In the genomic region with DNA sequence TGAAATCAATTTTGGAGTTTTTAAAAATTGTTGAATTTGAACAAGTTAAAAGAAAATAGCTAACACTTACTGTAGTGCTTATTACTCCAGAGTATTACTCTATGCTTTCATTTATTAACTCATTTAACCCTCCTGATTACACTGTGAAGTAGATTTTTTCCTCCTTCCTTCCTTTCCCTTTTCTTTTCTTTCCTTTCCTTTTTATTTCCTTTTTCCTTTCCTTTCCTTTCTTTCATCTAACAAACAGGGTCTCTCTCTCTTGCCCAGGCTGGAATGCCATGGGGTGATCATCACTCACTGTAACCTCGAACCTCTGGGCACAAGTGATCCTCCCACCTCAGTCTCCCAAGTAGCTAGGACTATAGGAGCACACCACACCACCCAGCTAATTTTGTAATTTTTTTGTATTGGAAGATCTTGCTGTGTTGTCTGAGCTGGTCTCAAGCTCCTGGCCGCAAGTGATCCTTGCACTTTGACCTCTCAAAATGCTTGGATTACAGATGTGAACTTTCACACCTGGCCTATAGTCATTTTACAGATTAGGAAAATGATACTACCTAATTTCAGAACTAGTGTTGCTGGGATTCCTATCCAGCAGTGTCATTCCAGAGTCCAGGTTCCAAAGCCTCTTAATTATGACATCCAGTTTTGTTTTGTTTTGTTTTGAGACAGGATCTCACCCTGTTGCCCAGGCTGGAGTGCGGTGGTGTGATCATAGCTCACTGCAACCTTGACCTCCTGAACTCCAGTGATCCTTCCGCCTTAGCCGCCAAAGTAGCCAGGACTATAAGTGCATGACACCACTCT, we compare ENCODE assay signal across 15 cellular contexts. TPM values are rescaled to one million over a fixed set of nuclear protein-coding genes. Genes with fewer than 3 reads are reported as not detected.
DNase-seq lines count a peak whose midpoint lies in the region; ATAC-seq and TF ChIP-seq lines count a peak whose summit lies in the region.
"Had no signal": no experiment of that assay in that cellular context is flagged by ENCODE, and none has a peak within 500 bp of the region (broad histone marks: within the 10 kb centered on the region; RNA-seq: fewer than 3 reads in every experiment).

No MANE protein-coding gene starts in this region.

- no peak overlapping the region for H3K4me2 ChIP-seq in neural progenitor cell

- no peak overlapping the region for H3K4me3 Mint-ChIP-seq in CD8-positive, alpha-beta T cell
- H3K4me3 Mint-ChIP-seq in IgD-negative memory B cell = no peak overlapping the region
- H3K4me3 Mint-ChIP-seq in effector memory CD8-positive, alpha-beta T cell = no peak overlapping the region
- no peak overlapping the region for H3K4me3 Mint-ChIP-seq in neural progenitor cell
- H3K4me3 Mint-ChIP-seq: activated B cell treated with CpG ODN at 0.5 μM for 24 hours; activated CD8-positive, alpha-beta memory T cell treated with anti-CD3 and anti-CD28 coated beads, Interleukin-2, amount 10 ng/mL, durations not matched to agents 7 days and 5 days had no signal

- ATAC-seq in CD8-positive, alpha-beta T cell = no peak
- no peak for ATAC-seq in effector memory CD8-positive, alpha-beta T cell (replicated peaks)
- ATAC-seq: activated CD8-positive, alpha-beta memory T cell treated with anti-CD3 and anti-CD28 coated beads, Interleukin-2, amount 10 ng/mL, durations not matched to agents 7 days and 5 days had no signal

- H3K27me3 ChIP-seq in CD8-positive, alpha-beta T cell (ENCODE audit: insufficient read depth, low read length) = no peaks in the 10 kb centered on the region
- no peaks in the 10 kb centered on the region for H3K27me3 ChIP-seq in neural progenitor cell
- H3K27me3 ChIP-seq: sigmoid colon, suprapubic skin had no signal

- H3K4me1 ChIP-seq in CD8-positive, alpha-beta T cell (ENCODE audit: insufficient read depth, low read length) = peaks cover 17% of the 10 kb centered on the region
- H3K4me1 ChIP-seq in neural progenitor cell = no peaks in the 10 kb centered on the region

- peaks cover 6% of the 10 kb centered on the region for H3F3A ChIP-seq in neural progenitor cell (ENCODE audit: low read depth)

- CTCF ChIA-PET in CD8-positive, alpha-beta T cell (lab: Charles Lee) = interaction anchor here (0.6 to 1.1 kb wide), 3 partner anchors 9 to 80 kb away, joined by 3 to 4 read pairs (median 3); no protein-coding TSS in a partner anchor
- CTCF ChIA-PET in RWPE1 (lab: Yijun Ruan, JAX) = no interaction called here

- no peak for TF ChIP-seq CTCF in CD8-positive, alpha-beta T cell (IDR thresholded peaks at IDR 0.05)
- TF ChIP-seq CTCF in neural progenitor cell (IDR thresholded peaks at IDR 0.05) (no peak), RWPE1 (conservative IDR thresholded peaks at IDR 0.05; ENCODE audit: low read depth) (no peak)

- peaks cover 40% of the 10 kb centered on the region for H3K36me3 Mint-ChIP-seq in CD8-positive, alpha-beta T cell
- H3K36me3 Mint-ChIP-seq in IgD-negative memory B cell (peaks cover 14% of the 10 kb centered on the region), neural progenitor cell (peaks cover 27% of the 10 kb centered on the region)
- peaks cover 39% of the 10 kb centered on the region for H3K36me3 Mint-ChIP-seq in effector memory CD8-positive, alpha-beta T cell (ENCODE audit: insufficient read depth)

- H3K4me1 Mint-ChIP-seq in CD8-positive, alpha-beta T cell (ENCODE audit: low read depth) = peaks cover 33% of the 10 kb centered on the region
- H3K4me1 Mint-ChIP-seq in IgD-negative memory B cell (peaks cover 22 to 31% (median 28%) of the 10 kb centered on the region in 3 donors), neural progenitor cell (peaks cover 3% of the 10 kb centered on the region)
- H3K4me1 Mint-ChIP-seq in effector memory CD8-positive, alpha-beta T cell (ENCODE audit: low read depth in 2 of 2) = peaks cover 17 to 50% of the 10 kb centered on the region in 2 donors

- H3K9me3 Mint-ChIP-seq in CD8-positive, alpha-beta T cell = no peaks in the 10 kb centered on the region
- H3K9me3 Mint-ChIP-seq in IgD-negative memory B cell (no peaks in the 10 kb centered on the region), neural progenitor cell (peaks cover 11% of the 10 kb centered on the region)
- no peaks in the 10 kb centered on the region for H3K9me3 Mint-ChIP-seq in effector memory CD8-positive, alpha-beta T cell
- H3K9me3 Mint-ChIP-seq: activated B cell treated with CpG ODN at 0.5 μM for 24 hours had no signal

- POLR2A ChIA-PET in CD8-positive, alpha-beta T cell (lab: Charles Lee) = interaction anchor here (1.2 kb wide), 1 partner anchor 32 kb away, joined by 3 read pairs; no protein-coding TSS in a partner anchor
- POLR2A ChIA-PET in RWPE1 (lab: Yijun Ruan, JAX; ENCODE audit: low non-redundant PET) = no interaction called here

- H3K79me2 ChIP-seq in neural progenitor cell (ENCODE audit: low read depth) = peaks cover 98% of the 10 kb centered on the region

- H4K20me1 ChIP-seq in neural progenitor cell (ENCODE audit: low read depth) = peaks cover 61% of the 10 kb centered on the region

- H3K27me3 Mint-ChIP-seq in CD8-positive, alpha-beta T cell (ENCODE audit: low read depth) = no peaks in the 10 kb centered on the region
- H3K27me3 Mint-ChIP-seq in IgD-negative memory B cell (no peaks in the 10 kb centered on the region), neural progenitor cell (ENCODE audit: insufficient read depth, low read depth) (no peaks in the 10 kb centered on the region)
- no peaks in the 10 kb centered on the region for H3K27me3 Mint-ChIP-seq in effector memory CD8-positive, alpha-beta T cell
- H3K27me3 Mint-ChIP-seq: activated B cell treated with CpG ODN at 0.5 μM for 24 hours; activated CD8-positive, alpha-beta memory T cell treated with anti-CD3 and anti-CD28 coated beads, Interleukin-2, amount 10 ng/mL, durations not matched to agents 7 days and 5 days had no signal

- no peak overlapping the region for H3K27ac ChIP-seq in CD8-positive, alpha-beta T cell (ENCODE audit: low read depth, low read length)
- H3K27ac ChIP-seq in neural progenitor cell (peak overlapping the region; percentile 27), RWPE1 (no peak overlapping the region)
- H3K27ac ChIP-seq: sigmoid colon, suprapubic skin had no signal

- H3K36me3 ChIP-seq in CD8-positive, alpha-beta T cell (ENCODE audit: insufficient read depth, low read length) = no peaks in the 10 kb centered on the region
- peaks cover 21% of the 10 kb centered on the region for H3K36me3 ChIP-seq in neural progenitor cell

- DNase-seq in CD8-positive, alpha-beta T cell = no peak
- DNase-seq in effector memory CD8-positive, alpha-beta T cell = no peak
- DNase-seq in neural progenitor cell (ENCODE audit: low spot score) = no peak
- DNase-seq in RWPE1 (ENCODE audit: low spot score) = no peak
- no peak for DNase-seq in AG08396 (ENCODE audit: low spot score)
- DNase-seq in NCI-H748 treated with DMSO at 0.1 percent for 48 hours (lab: John Stamatoyannopoulos, UW) = no peak
- DNase-seq: activated B cell treated with CpG ODN at 0.5 μM for 24 hours; activated CD8-positive, alpha-beta memory T cell treated with anti-CD3 and anti-CD28 coated beads, Interleukin-2, amount 10 ng/mL, durations not matched to agents 7 days and 5 days; activated naive CD4-positive, alpha-beta T cell treated with Interleukin-2 at 50 U/mL for 16 hours; cortex of kidney; NCI-H524; SHP77 treated with DMSO at 0.1 percent for 48 hours; sigmoid colon had no signal

- intact Hi-C loops in CD8-positive, alpha-beta T cell (cut with DNase I, micrococcal nuclease) = loop anchor here in 1 of 2 experiments (5.0 kb wide), 1 partner anchor 627 kb away; no protein-coding TSS in a partner anchor

- H2AFZ ChIP-seq in neural progenitor cell (replicated peaks) = no peak overlapping the region

- peak overlapping the region; percentile 87 for H3K27ac Mint-ChIP-seq in CD8-positive, alpha-beta T cell
- H3K27ac Mint-ChIP-seq in IgD-negative memory B cell (peak overlapping the region in 2 of 3 donors; percentile 2 to 41), neural progenitor cell (no peak overlapping the region)
- peak overlapping the region; percentile 2 to 36 for H3K27ac Mint-ChIP-seq in effector memory CD8-positive, alpha-beta T cell
- H3K27ac Mint-ChIP-seq: activated B cell treated with CpG ODN at 0.5 μM for 24 hours; activated CD8-positive, alpha-beta memory T cell treated with anti-CD3 and anti-CD28 coated beads, Interleukin-2, amount 10 ng/mL, durations not matched to agents 7 days and 5 days had no signal

- H3K4me3 ChIP-seq in CD8-positive, alpha-beta T cell (ENCODE audit: low read depth, low read length) = no peak overlapping the region
- H3K4me3 ChIP-seq in neural progenitor cell = no peak overlapping the region
- H3K4me3 ChIP-seq: sigmoid colon, suprapubic skin had no signal

- H3K9ac ChIP-seq in neural progenitor cell = no peak overlapping the region

- no peaks in the 10 kb centered on the region for H3K9me3 ChIP-seq in CD8-positive, alpha-beta T cell (ENCODE audit: low read length)
- H3K9me3 ChIP-seq in neural progenitor cell (ENCODE audit: low read depth) = peaks cover 5% of the 10 kb centered on the region
- H3K9me3 ChIP-seq: sigmoid colon, suprapubic skin had no signal

RNA-seq across cellular contexts. Expression of a gene that starts 59.9 kb away (rescaled TPM):
- 10 to 100 TPM; 25.2 to 26.8 TPM for total RNA-seq in CD8-positive, alpha-beta T cell
- 4.0 TPM for polyA plus RNA-seq in IgD-negative memory B cell
- 83.9 and 125 TPM in 2 replicates for total RNA-seq in neural progenitor cell (ENCODE audit: low replicate concordance)
